In the genomic region with DNA sequence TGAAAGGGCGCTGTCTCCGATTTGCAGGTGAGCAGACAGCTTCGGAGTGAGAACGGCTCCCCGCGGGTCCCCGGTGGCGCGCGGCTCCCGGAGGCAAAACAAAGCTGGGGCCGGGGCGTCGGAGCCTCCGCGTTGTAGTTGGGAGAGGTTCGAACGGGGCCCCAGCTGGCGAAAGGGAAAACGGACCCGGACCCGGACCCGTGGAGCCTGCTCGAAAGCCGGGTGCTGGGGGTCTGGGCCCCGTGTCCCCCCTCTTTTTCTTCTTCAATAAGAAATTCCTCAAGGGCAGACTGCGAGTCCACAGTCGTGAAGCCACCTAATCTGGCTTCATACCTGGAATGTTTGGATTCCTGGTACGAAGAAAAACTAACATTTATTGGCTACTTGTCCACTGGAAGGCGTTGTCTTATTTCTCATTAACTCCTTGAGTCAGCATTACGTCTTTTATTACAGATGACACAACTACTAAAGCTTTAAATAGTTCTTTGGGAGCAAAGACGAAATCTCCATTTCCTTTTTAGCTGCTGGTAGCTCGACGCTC, we compare ENCODE assay signal across 8 cellular contexts. TPM values are rescaled to one million over a fixed set of nuclear protein-coding genes. Genes with fewer than 3 reads are reported as not detected.
A peak's percentile ranks its signal among the peaks of the same experiment; 100 is the strongest.
DNase-seq lines count a peak whose midpoint lies in the region; ATAC-seq, FAIRE-seq and TF ChIP-seq lines count a peak whose summit lies in the region.

No MANE protein-coding gene starts in this region.

- H3K9ac ChIP-seq in astrocyte (ENCODE audit: low read length), result peak overlapping the region; percentile 93

- TF ChIP-seq CTCF in PC-9 (conservative IDR thresholded peaks at IDR 0.05) (no peak; the same call in 1 of the 2 replicates), astrocyte (IDR thresholded peaks at IDR 0.05; ENCODE audit: insufficient read depth, low read depth, low read length) (no peak), right atrium auricular region (IDR thresholded peaks at IDR 0.05) (no peak)

- H3F3A ChIP-seq in PC-9 (ENCODE audit: insufficient read depth, low read depth), result peaks cover 36% of the 10 kb centered on the region

- peaks cover 8% of the 10 kb centered on the region for H3K4me1 Mint-ChIP-seq in astrocyte (ENCODE audit: low read depth, unreplicated experiment)

- peaks cover 25% of the 10 kb centered on the region for H3K4me1 ChIP-seq in PC-9 (replicated peaks; ENCODE audit: insufficient read depth)
- H3K4me1 ChIP-seq in astrocyte (ENCODE audit: insufficient read depth, low read length), result no peaks in the 10 kb centered on the region
- H3K4me1 ChIP-seq in right atrium auricular region, result peaks cover 0 to 38% of the 10 kb centered on the region in 2 donors

- no peaks in the 10 kb centered on the region for H3K9me2 ChIP-seq in PC-9 (ENCODE audit: insufficient read depth)

- H3K36me3 ChIP-seq in PC-9 (ENCODE audit: low read depth), result no peaks in the 10 kb centered on the region
- H3K36me3 ChIP-seq in astrocyte (ENCODE audit: insufficient read depth, low read length), result no peaks in the 10 kb centered on the region
- no peaks in the 10 kb centered on the region for H3K36me3 ChIP-seq in right atrium auricular region

- H3K27ac Mint-ChIP-seq in astrocyte (ENCODE audit: unreplicated experiment), result peak overlapping the region; percentile 80

- no peaks in the 10 kb centered on the region for H3K27me3 ChIP-seq in PC-9 (ENCODE audit: insufficient read depth, low read depth)
- H3K27me3 ChIP-seq in astrocyte (ENCODE audit: insufficient read depth, low read length), result peaks cover 3% of the 10 kb centered on the region
- H3K27me3 ChIP-seq in right atrium auricular region, result no peaks in the 10 kb centered on the region

- peaks cover 3% of the 10 kb centered on the region for H3K27me3 Mint-ChIP-seq in astrocyte (ENCODE audit: low read depth, unreplicated experiment)

- peak overlapping the region; percentile 96 for H3K4me3 Mint-ChIP-seq in astrocyte (ENCODE audit: unreplicated experiment)

- CTCF ChIA-PET in PC-9 (lab: Charles Lee), result interaction anchor here (0.6 to 0.7 kb wide), 2 partner anchors 73 to 375 kb away, joined by 5 to 11 read pairs; no protein-coding TSS in a partner anchor

- H3K27ac ChIP-seq in PC-9 (peak overlapping the region; percentile 94), astrocyte (ENCODE audit: low read depth, low read length) (peak overlapping the region; percentile 91), right atrium auricular region (peak overlapping the region; percentile 98 to 99)

- no peaks in the 10 kb centered on the region for H3K9me3 Mint-ChIP-seq in astrocyte (ENCODE audit: unreplicated experiment)

- ATAC-seq in GM18517 (IDR thresholded peaks at IDR 0.05; ENCODE audit: unreplicated experiment), result no peak
- ATAC-seq in HG02642 (IDR thresholded peaks at IDR 0.05; ENCODE audit: poor library complexity, unreplicated experiment), result no peak

- intact Hi-C loops in PC-9 (cut with micrococcal nuclease; ENCODE audit: unreplicated experiment), result loop anchor here (1.0 kb wide), 2 partner anchors 26 to 170 kb away; partner anchors contain the start of gene POLR1D
- intact Hi-C loops in posterior vena cava (cut with DNase I), result loop anchor here in 1 of 2 donors (10.0 kb wide), 1 partner anchor 164 kb away; no protein-coding TSS in a partner anchor

- peak overlapping the region; percentile 83 for H3K4me3 ChIP-seq in PC-9
- peak overlapping the region; percentile 99 for H3K4me3 ChIP-seq in astrocyte (ENCODE audit: insufficient read depth, low read depth, low read length)
- peak overlapping the region; percentile 79 to 95 for H3K4me3 ChIP-seq in right atrium auricular region

- no peaks in the 10 kb centered on the region for H3K9me3 ChIP-seq in PC-9 (ENCODE audit: insufficient read depth, low read depth)
- no peaks in the 10 kb centered on the region for H3K9me3 ChIP-seq in astrocyte (ENCODE audit: insufficient read depth, low read depth, low read length)
- H3K9me3 ChIP-seq in right atrium auricular region, result no peaks in the 10 kb centered on the region

- no peaks in the 10 kb centered on the region for H3K36me3 Mint-ChIP-seq in astrocyte (ENCODE audit: low read depth, unreplicated experiment)

- peak overlapping the region; percentile 100 for H3K4me2 ChIP-seq in PC-9
- H3K4me2 ChIP-seq in astrocyte (ENCODE audit: low read length), result peak overlapping the region; percentile 93

- no peak for FAIRE-seq in astrocyte (lab: Jason Lieb, UNC)

- peaks cover 33% of the 10 kb centered on the region for H3K79me2 ChIP-seq in PC-9 (ENCODE audit: low read depth)
- H3K79me2 ChIP-seq in astrocyte (ENCODE audit: insufficient read depth, low read length), result peaks cover 30% of the 10 kb centered on the region

- H4K20me1 ChIP-seq in PC-9 (ENCODE audit: insufficient read depth) (no peaks in the 10 kb centered on the region), astrocyte (ENCODE audit: insufficient read depth, low read length) (no peaks in the 10 kb centered on the region)

- H2AFZ ChIP-seq in PC-9 (peak overlapping the region; percentile 97), astrocyte (ENCODE audit: low read depth, low read length) (peak overlapping the region; percentile 98)

- DNase-seq in activated CD4-positive, alpha-beta T cell treated with anti-CD3 and anti-CD28 coated beads for 1 hour, result peak; percentile 26
- DNase-seq in activated CD4-positive, alpha-beta T cell treated with anti-CD3 and anti-CD28 coated beads for 4 hours, result no peak
- peak in 1 of 2 experiments; percentile 83 for DNase-seq in PC-9
- peak; percentile 60 for DNase-seq in astrocyte (ENCODE audit: low read depth)
- no peak for DNase-seq in right atrium auricular region (ENCODE audit: low spot score)
- peak; percentile 81 for DNase-seq in posterior vena cava (ENCODE audit: low spot score)

- POLR2A ChIA-PET in PC-9 (lab: Charles Lee; ENCODE audit: unreplicated experiment), result interaction anchor here (0.7 kb wide), 3 partner anchors 17 to 952 kb away, joined by 3 to 6 read pairs (median 6); no protein-coding TSS in a partner anchor

- TSS peak; percentile 78 for BruUV-seq in PC-9 (replicated peaks; lab: Mats Ljungman, UMichigan)

RNA-seq across cellular contexts. Expression of gene MTIF3, which starts 0.6 kb away (rescaled TPM):
- total RNA-seq in PC-9 (2021) (22.9 and 28.3 TPM in 2 replicates), astrocyte (29.6 and 32.7 TPM in 2 replicates), right atrium auricular region (100 to 1,000 TPM; 113 to 252 TPM), posterior vena cava (10 to 100 TPM; 32.9 to 39.4 TPM)

RNA-seq across cellular contexts. Expression of gene GTF3A, which starts 26.6 kb away (rescaled TPM):
- total RNA-seq in PC-9 (2021) (105 and 130 TPM in 2 replicates), astrocyte (77.7 and 83.6 TPM in 2 replicates), right atrium auricular region (100 to 1,000 TPM; 227 to 327 TPM), posterior vena cava (10 to 100 TPM; 83.2 to 99.9 TPM)

Comparison
In these comparisons a context has a peak if more than half of its experiments do, and no peak if none do; other contexts are left out.
1. DNase-seq: peak in activated CD4-positive, alpha-beta T cell treated with anti-CD3 and anti-CD28 coated beads for 1 hour (single experiment), astrocyte (single experiment) and posterior vena cava (single experiment); none in activated CD4-positive, alpha-beta T cell treated with anti-CD3 and anti-CD28 coated beads for 4 hours (0 of 2) and right atrium auricular region (single experiment).
2. Peak in every context shown above with its lines, with median percentiles within 50 percentile points of each other: H3K27ac ChIP-seq and H3K4me3 ChIP-seq.